ENCODE assay signal across 8 cellular contexts in genomic region chr2:106085441-106085911, GRCh38.
DNase-seq lines count a peak whose midpoint lies in the region; TF ChIP-seq lines count a peak whose summit lies in the region.

No MANE protein-coding gene starts in this region.

- H3K4me2 ChIP-seq in mammary epithelial cell (ENCODE audit: insufficient read depth, low read depth, low read length), result no peak overlapping the region

- peak; percentile 11 for TF ChIP-seq CTCF in MCF 10A (IDR thresholded peaks at IDR 0.05; ENCODE audit: unreplicated experiment)
- no peak for TF ChIP-seq CTCF in breast epithelium (IDR thresholded peaks at IDR 0.05)
- TF ChIP-seq CTCF in mammary epithelial cell (conservative IDR thresholded peaks at IDR 0.05 in 1 of 2, IDR thresholded peaks at IDR 0.05 in 1 of 2; ENCODE audit: extremely low read depth in 1 of 2, insufficient read depth in 1 of 2, low read depth in 1 of 2, low read length in 2 of 2), result peak in 1 of 2 donors; percentile 36

- intact Hi-C loops in MCF 10A (cut with micrococcal nuclease) (loop anchor here (1.0 to 5.0 kb wide), 3 partner anchors 163 to 509 kb away; no protein-coding TSS in a partner anchor), breast epithelium (cut with DNase I; ENCODE audit: low total_unique reads) (no loop called here), mammary epithelial cell (cut with micrococcal nuclease) (loop anchor here (5.0 to 10.0 kb wide), 3 partner anchors 161 to 508 kb away; no protein-coding TSS in a partner anchor)

- H3K36me3 ChIP-seq in breast epithelium (no peaks in the 10 kb centered on the region), mammary epithelial cell (ENCODE audit: insufficient read depth, low read length) (no peaks in the 10 kb centered on the region)

- no peak overlapping the region for H2AFZ ChIP-seq in mammary epithelial cell (ENCODE audit: low read depth, low read length)

- no peaks in the 10 kb centered on the region for H3K4me1 Mint-ChIP-seq in MCF 10A (ENCODE audit: insufficient read depth, unreplicated experiment)

- no peak overlapping the region for H3K27ac ChIP-seq in breast epithelium
- no peak overlapping the region for H3K27ac ChIP-seq in mammary epithelial cell (ENCODE audit: insufficient read depth, low read depth, low read length)

- H3K27me3 Mint-ChIP-seq in MCF 10A (ENCODE audit: insufficient read depth, unreplicated experiment), result no peaks in the 10 kb centered on the region

- in situ Hi-C loops in mammary epithelial cell (cut with MboI; ENCODE audit: low sequenced_read_pairs in 2 of 2), result loop anchor here in 1 of 2 donors (25.0 kb wide), 1 partner anchor 498 kb away; no protein-coding TSS in a partner anchor

- peaks cover 8% of the 10 kb centered on the region for H3K9me3 Mint-ChIP-seq in MCF 10A (ENCODE audit: unreplicated experiment)

- H3K4me3 ChIP-seq in breast epithelium (no peak overlapping the region), mammary epithelial cell (replicated peaks in 1 of 3; ENCODE audit: insufficient read depth in 1 of 3, low read depth in 2 of 3, low read length in 3 of 3) (no peak overlapping the region)

- POLR2A ChIA-PET in MCF 10A (lab: Yijun Ruan, JAX), result no interaction called here

- H3K9ac ChIP-seq in mammary epithelial cell (ENCODE audit: insufficient read depth, low read length), result no peak overlapping the region

- H3K27me3 ChIP-seq in breast epithelium (no peaks in the 10 kb centered on the region), mammary epithelial cell (ENCODE audit: insufficient read depth, low read length) (no peaks in the 10 kb centered on the region)

- H3K27ac Mint-ChIP-seq in MCF 10A (ENCODE audit: low read depth, unreplicated experiment), result no peak overlapping the region

- H3K9me3 ChIP-seq in breast epithelium (no peaks in the 10 kb centered on the region), mammary epithelial cell (replicated peaks; ENCODE audit: insufficient read depth, low read length) (no peaks in the 10 kb centered on the region)

- CTCF ChIA-PET in MCF 10A (lab: Yijun Ruan, JAX), result interaction anchor here (0.6 to 2.6 kb wide), 4 partner anchors 9 to 510 kb away, joined by 3 to 10 read pairs (median 4); no protein-coding TSS in a partner anchor
- CTCF ChIA-PET in mammary epithelial cell (lab: Charles Lee; ENCODE audit: low non-redundant PET), result no interaction called here

- dilution Hi-C loops in mammary epithelial cell (cut with HindIII; ENCODE audit: low sequenced_read_pairs), result no loop called here

- 63% methylated on average over 7 of the region's 8 CpGs for WGBS in mammary epithelial cell (ENCODE audit: low coverage, missing lambda C conversion rate)

- BruUV-seq in MCF 10A (replicated peaks; lab: Mats Ljungman, UMichigan) (no TSS peak), mammary epithelial cell (replicated peaks; lab: Mats Ljungman, UMichigan) (no TSS peak)

- TF ChIP-seq POLR2A in breast epithelium (IDR thresholded peaks at IDR 0.05), result no peak

- H4K20me1 ChIP-seq in mammary epithelial cell (ENCODE audit: insufficient read depth, low read length), result no peaks in the 10 kb centered on the region

- DNase-seq in MCF 10A (ENCODE audit: unreplicated experiment), result peak; percentile 45
- no peak for DNase-seq in breast epithelium (ENCODE audit: low spot score in 2 of 2)
- peak; percentile 55 for DNase-seq in T follicular helper cell (ENCODE audit: low read depth)
- DNase-seq in mammary epithelial cell, result peak; percentile 25
- peak; percentile 47 to 73 for DNase-seq in lung microvascular endothelial cell (ENCODE audit: low read depth in 2 of 2)
- no peak for DNase-seq in globus pallidus (ENCODE audit: low spot score)
- DNase-seq in NCI-H2171 treated with DMSO at 0.1 percent for 48 hours (lab: John Stamatoyannopoulos, UW), result no peak
- no peak for DNase-seq in NCI-H1105 (lab: John Stamatoyannopoulos, UW)

- H3K79me2 ChIP-seq in mammary epithelial cell (ENCODE audit: insufficient read depth, low read length), result no peaks in the 10 kb centered on the region

- H3K36me3 Mint-ChIP-seq in MCF 10A (ENCODE audit: insufficient read depth, unreplicated experiment), result no peaks in the 10 kb centered on the region

- no peak overlapping the region for H3K4me3 Mint-ChIP-seq in MCF 10A (ENCODE audit: unreplicated experiment)

- H3K4me1 ChIP-seq in breast epithelium (no peaks in the 10 kb centered on the region), mammary epithelial cell (ENCODE audit: insufficient read depth, low read length) (peaks cover 5% of the 10 kb centered on the region)

Comparison
In these comparisons a context has a peak if more than half of its experiments do, and no peak if none do; other contexts are left out.
1. DNase-seq: peak in MCF 10A (single experiment), T follicular helper cell (single experiment), mammary epithelial cell (single experiment) and lung microvascular endothelial cell (2 of 2); none in breast epithelium (0 of 2), globus pallidus (single experiment), NCI-H2171 treated with DMSO at 0.1 percent for 48 hours (single experiment) and NCI-H1105 (single experiment).